ENCODE assay signal across 28 cellular contexts in the genomic region with DNA sequence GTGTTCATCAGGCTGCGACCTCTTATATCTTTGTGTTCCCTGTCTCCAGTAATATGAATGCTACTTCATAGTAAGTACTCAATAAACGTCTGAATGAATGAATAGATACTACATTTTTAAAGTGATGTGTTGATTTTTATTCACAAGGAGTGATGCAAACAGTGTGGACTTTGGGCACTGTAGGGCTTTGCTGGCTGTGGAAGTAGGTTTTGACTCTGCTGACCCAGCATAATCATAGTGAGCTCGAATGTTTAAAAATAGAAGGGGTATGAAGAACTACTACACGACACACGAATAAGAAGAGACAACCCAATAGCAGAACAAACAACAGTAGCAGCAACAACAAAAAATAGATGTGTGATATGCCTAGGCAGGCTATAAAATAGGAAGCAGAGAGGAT.
"Had no signal": no experiment of that assay in that cellular context is flagged by ENCODE, and none has a peak within 500 bp of the region (broad histone marks: within the 10 kb centered on the region; RNA-seq: fewer than 3 reads in every experiment).

No MANE protein-coding gene starts in this region.

- H3K27ac ChIP-seq: ascending aorta, breast epithelium, VCaP had no signal

- H3K36me3 ChIP-seq: ascending aorta, breast epithelium had no signal

- H3K27me3 ChIP-seq: ascending aorta, breast epithelium had no signal

- ATAC-seq: activated CD8-positive, alpha-beta T cell treated with anti-CD3 and anti-CD28 coated beads for 36 hours; activated naive CD8-positive, alpha-beta T cell treated with anti-CD3 and anti-CD28 coated beads, Interleukin-2, amount 50 U/mL, for 24 hours had no signal

- FAIRE-seq: TTC549 had no signal

- DNase-seq: activated B cell treated with CpG ODN at 0.5 μM for 24 hours; activated CD4-positive, alpha-beta memory T cell treated with anti-CD3 and anti-CD28 coated beads for 36 hours; activated CD4-positive, alpha-beta T cell treated with anti-CD3 and anti-CD28 coated beads for 4 hours; activated CD4-positive, alpha-beta T cell treated with anti-CD3 and anti-CD28 coated beads, Interleukin-2, amount 10 ng/mL, durations not matched to agents 24 days and 14 days; activated CD4-positive, alpha-beta T cell treated with anti-CD3 and anti-CD28 coated beads, Interleukin-2, amount 50 U/mL, for 1 hour; activated CD4-positive, alpha-beta T cell treated with anti-CD3 and anti-CD28 coated beads, Interleukin-2, amount 50 U/mL, for 4 hours; activated CD4-positive, CD25-positive, alpha-beta regulatory T cell treated with anti-CD3 and anti-CD28 coated beads, Interleukin-2, amount 50 U/mL, for 72 hours; activated CD8-positive, alpha-beta memory T cell treated with anti-CD3 and anti-CD28 coated beads, Interleukin-2, amount 50 U/mL, for 4 hours; activated CD8-positive, alpha-beta T cell treated with anti-CD3 and anti-CD28 coated beads for 36 hours; activated effector memory CD4-positive, alpha-beta T cell treated with Interleukin-2 at 50 U/mL for 16 hours; activated gamma-delta T cell; activated naive CD4-positive, alpha-beta T cell treated with anti-CD3 and anti-CD28 coated beads, Interleukin-2, amount 10 ng/mL, durations not matched to agents 7 days and 5 days; activated naive CD4-positive, alpha-beta T cell treated with Interleukin-2 at 50 U/mL for 16 hours; activated naive CD8-positive, alpha-beta T cell treated with anti-CD3 and anti-CD28 coated beads, Interleukin-2, amount 10 ng/mL, durations not matched to agents 7 days and 5 days; activated naive CD8-positive, alpha-beta T cell treated with anti-CD3 and anti-CD28 coated beads, Interleukin-2, amount 50 U/mL, for 24 hours; activated T-cell treated with anti-CD3 and anti-CD28 coated beads for 4 hours; activated T-cell treated with anti-CD3 and anti-CD28 coated beads, Interleukin-2, amount 50 U/mL, for 1 hour; activated T-cell treated with anti-CD3 and anti-CD28 coated beads, Interleukin-2, amount 50 U/mL, for 48 hours; amygdala; anterior cingulate cortex; central memory CD4-positive, alpha-beta T cell; T-helper 1 cell; T-helper 2 cell; T-helper 9 cell had no signal

- H3K4me1 ChIP-seq: ascending aorta, breast epithelium had no signal

- H3K4me3 ChIP-seq: ascending aorta, breast epithelium had no signal
